Comparison of ENCODE assay signal across 9 cellular contexts in the genomic region with DNA sequence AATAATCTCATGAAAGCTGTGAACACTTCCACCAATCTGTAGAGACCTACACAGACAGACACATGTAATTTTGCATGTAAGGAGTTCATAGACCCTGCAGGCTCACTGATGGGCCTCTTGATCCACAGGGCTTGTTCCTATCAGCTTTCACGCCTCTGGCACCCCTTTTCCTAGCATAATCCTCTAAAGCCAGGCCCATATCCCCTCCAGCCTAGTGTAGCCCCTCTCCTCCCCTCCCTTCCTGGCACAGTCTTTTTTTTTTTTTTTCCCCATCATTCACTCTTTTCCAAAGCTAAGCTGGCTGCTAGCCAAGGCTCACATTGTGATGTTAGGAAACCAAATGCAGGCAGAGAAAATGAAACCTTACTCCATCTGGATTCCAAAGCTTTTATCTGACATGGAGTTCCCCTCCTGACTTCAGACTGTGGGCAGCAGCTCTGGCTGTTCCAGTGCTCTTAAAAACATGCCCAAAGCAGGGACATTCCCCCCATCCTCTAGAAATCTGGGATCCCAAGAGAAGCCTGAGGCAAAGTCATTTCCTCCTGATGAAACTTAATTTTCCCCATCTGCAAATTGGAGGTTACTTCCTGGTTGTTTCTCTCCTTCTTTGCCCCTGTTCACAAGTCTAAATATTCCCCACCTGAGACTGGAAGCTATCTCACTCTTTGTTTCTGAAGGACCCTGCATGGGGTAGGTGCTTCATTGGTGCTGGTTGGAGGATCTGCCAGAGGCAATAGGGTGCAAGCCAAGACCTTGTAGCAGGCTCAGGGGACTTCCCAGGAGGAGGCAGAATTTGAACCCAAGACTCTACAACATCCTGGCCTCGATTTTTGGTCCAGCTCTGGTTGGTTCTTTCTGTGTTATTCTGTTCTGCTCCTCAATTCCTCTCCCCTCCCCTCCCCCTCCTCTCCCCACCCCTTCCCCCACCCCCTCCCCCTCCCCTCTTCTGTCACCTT. TPM values are rescaled to one million over a fixed set of nuclear protein-coding genes. Genes with fewer than 3 reads are reported as not detected.
DNase-seq lines count a peak whose midpoint lies in the region; ATAC-seq and TF ChIP-seq lines count a peak whose summit lies in the region.
"Had no signal": no experiment of that assay in that cellular context is flagged by ENCODE, and none has a peak within 500 bp of the region (broad histone marks: within the 10 kb centered on the region; RNA-seq: fewer than 3 reads in every experiment).

No MANE protein-coding gene starts in this region.

- no peak for TF ChIP-seq EP300 in sigmoid colon (IDR thresholded peaks at IDR 0.05)

- intact Hi-C loops in sigmoid colon (cut with DNase I): no loop called here
- intact Hi-C loops in upper lobe of right lung (cut with DNase I): no loop called here

- H3K36me3 ChIP-seq in muscle layer of duodenum (ENCODE audit: control insufficient read depth in 1 of 2, insufficient read depth in 2 of 2, low read length in 2 of 2) (no peaks in the 10 kb centered on the region), sigmoid colon (no peaks in the 10 kb centered on the region), upper lobe of right lung (no peaks in the 10 kb centered on the region)

- H3K27ac ChIP-seq in muscle layer of duodenum (ENCODE audit: low read length) (peak overlapping the region; percentile 54), sigmoid colon (no peak overlapping the region), upper lobe of right lung (no peak overlapping the region)

- peak; percentile 17 for DNase-seq in COLO668 (lab: John Stamatoyannopoulos, UW; ENCODE audit: unreplicated experiment)
- DNase-seq in NCI-H1092 treated with DMSO at 0.1 percent for 48 hours (lab: John Stamatoyannopoulos, UW): peak; percentile 36
- peak; percentile 88 for DNase-seq in astrocyte of the hippocampus (ENCODE audit: low read depth, low spot score)
- no peak for DNase-seq in sigmoid colon
- DNase-seq in upper lobe of right lung: no peak
- DNase-seq in NCI-H1930 (lab: John Stamatoyannopoulos, UW): no peak
- DNase-seq in stimulated activated CD4-positive, alpha-beta T cell treated with anti-CD3 and anti-CD28 coated beads, Interleukin-1b, Interleukin-23, amount 100 ng/mL, for 48 hours: no peak
- DNase-seq: activated CD4-positive, CD25-positive, alpha-beta regulatory T cell treated with anti-CD3 and anti-CD28 coated beads, Interleukin-2, amount 50 U/mL, for 72 hours had no signal

- TF ChIP-seq CTCF in sigmoid colon (IDR thresholded peaks at IDR 0.05) (no peak), upper lobe of right lung (IDR thresholded peaks at IDR 0.05) (no peak)

- H3K9me3 ChIP-seq in muscle layer of duodenum (ENCODE audit: control insufficient read depth in 1 of 2, low read length in 2 of 2) (no peaks in the 10 kb centered on the region), sigmoid colon (no peaks in the 10 kb centered on the region), upper lobe of right lung (no peaks in the 10 kb centered on the region)

- H3K4me1 ChIP-seq in muscle layer of duodenum (ENCODE audit: control insufficient read depth in 1 of 2, insufficient read depth in 2 of 2, low read length in 2 of 2) (no peaks in the 10 kb centered on the region), sigmoid colon (no peaks in the 10 kb centered on the region), upper lobe of right lung (peaks cover 7% of the 10 kb centered on the region)

- no peak for ATAC-seq in upper lobe of right lung

- H3K4me3 ChIP-seq in muscle layer of duodenum (ENCODE audit: low read depth in 1 of 2, low read length in 2 of 2) (no peak overlapping the region), sigmoid colon (no peak overlapping the region), upper lobe of right lung (no peak overlapping the region)

- H3K27me3 ChIP-seq in muscle layer of duodenum (ENCODE audit: low read depth, low read length) (no peaks in the 10 kb centered on the region), sigmoid colon (no peaks in the 10 kb centered on the region), upper lobe of right lung (no peaks in the 10 kb centered on the region)

- 78 to 81% methylated on average over 2 of the region's 2 CpGs for WGBS in sigmoid colon, 2 donors

- TF ChIP-seq POLR2A in sigmoid colon (IDR thresholded peaks at IDR 0.05): no peak

RNA-seq across cellular contexts. Expression of a gene that starts 9.9 kb away (rescaled TPM):
- 1 to 10 TPM in 3 of 4 donors, not detected in 1; 1.8 to 3.3 (median 2.4) TPM for total RNA-seq in sigmoid colon
- polyA plus RNA-seq in sigmoid colon: 10 to 100 TPM in 1 of 3 donors, 1 to 10 TPM in 2; 2.3 to 15.5 (median 3.6) TPM
- 22.5 TPM for total RNA-seq in upper lobe of right lung

RNA-seq across cellular contexts. Expression of a gene that starts 21.4 kb away (rescaled TPM):
- total RNA-seq in sigmoid colon (not detected), upper lobe of right lung (0.17 TPM)
- polyA plus RNA-seq in sigmoid colon: under 1 TPM in 1 of 3 donors, not detected in 2; 0.06 TPM

RNA-seq across cellular contexts. Expression of a gene that starts 40.5 kb away (rescaled TPM):
- total RNA-seq in sigmoid colon (not detected), upper lobe of right lung (not detected)
- 1 to 10 TPM in 1 of 3 donors, under 1 TPM in 1, not detected in 1; 0.92 to 3.6 TPM for polyA plus RNA-seq in sigmoid colon

RNA-seq across cellular contexts. Expression of a gene that starts 53.4 kb away (rescaled TPM):
- total RNA-seq in sigmoid colon (not detected), upper lobe of right lung (not detected)
- polyA plus RNA-seq in sigmoid colon: not detected

Comparison
In these comparisons a context has a peak if more than half of its experiments do, and no peak if none do; other contexts are left out.
1. DNase-seq: peak in COLO668 (single experiment), NCI-H1092 treated with DMSO at 0.1 percent for 48 hours (single experiment) and astrocyte of the hippocampus (single experiment); none in sigmoid colon (single experiment), upper lobe of right lung (single experiment), NCI-H1930 (0 of 2) and stimulated activated CD4-positive, alpha-beta T cell treated with anti-CD3 and anti-CD28 coated beads, Interleukin-1b, Interleukin-23, amount 100 ng/mL, for 48 hours (single experiment).